ENCODE assay signal across 1 cellular context in genomic region chr4:7877131-7877530, GRCh38.
TF ChIP-seq lines count a peak whose summit lies in the region.

No MANE protein-coding gene starts in this region.

TF ChIP-seq in IMR-90, 13 proteins besides CTCF, POLR2A, EP300 and RAD21 (continued from another document):
- TF ChIP-seq SMC3 (IDR thresholded peaks at IDR 0.05; ENCODE audit: low read depth, low read length) (no peak), MAZ (IDR thresholded peaks at IDR 0.05; ENCODE audit: borderline replicate concordance, low read depth, low read length) (no peak), USF2 (IDR thresholded peaks at IDR 0.05; ENCODE audit: low read depth, low read length) (no peak), RCOR1 (IDR thresholded peaks at IDR 0.05; ENCODE audit: insufficient replicate concordance, low read length) (no peak), ELK1 (IDR thresholded peaks at IDR 0.05; ENCODE audit: borderline replicate concordance, low read depth, low read length) (no peak), CHD1 (IDR thresholded peaks at IDR 0.05; ENCODE audit: low read depth, low read length) (no peak), MAFK (IDR thresholded peaks at IDR 0.05; ENCODE audit: low read depth, low read length) (no peak), CEBPB (IDR thresholded peaks at IDR 0.05; ENCODE audit: low read depth, low read length) (no peak)
